ENCODE assay signal across 24 cellular contexts in the genomic region with DNA sequence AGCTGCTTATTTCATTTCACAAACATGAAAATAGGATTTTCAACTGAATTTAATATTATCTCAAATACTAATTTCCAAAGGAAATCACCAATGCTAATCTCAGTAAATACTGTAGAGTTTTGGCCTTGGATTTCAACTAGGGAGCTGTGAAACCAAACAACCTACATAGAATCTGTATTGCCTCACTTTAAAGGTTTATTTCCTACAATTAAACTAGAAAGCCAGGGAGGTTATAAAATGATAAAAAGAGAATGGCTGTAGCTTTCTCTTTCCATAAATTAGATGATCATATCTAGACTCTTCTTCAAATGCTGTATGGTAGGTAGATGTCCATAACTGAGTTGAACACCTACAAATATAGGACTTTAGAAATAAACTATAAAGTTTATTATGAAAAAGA.
"Had no signal": no experiment of that assay in that cellular context is flagged by ENCODE, and none has a peak within 500 bp of the region (broad histone marks: within the 10 kb centered on the region; RNA-seq: fewer than 3 reads in every experiment).

No MANE protein-coding gene starts in this region.

- H3K9me3 ChIP-seq: gastroesophageal sphincter, heart left ventricle, left lung, lower lobe of right lung had no signal

- ATAC-seq: foreskin keratinocyte; gastroesophageal sphincter; heart left ventricle; left lung; left ventricle myocardium superior; lower lobe of right lung; naive thymus-derived CD8-positive, alpha-beta T cell had no signal

- DNase-seq: dermis blood vessel endothelial cell; dorsolateral prefrontal cortex; effector CD4-positive, alpha-beta T cell; effector memory CD4-positive, alpha-beta T cell; foreskin keratinocyte; heart left ventricle; hypothalamus; immature natural killer cell; islet precursor cell; kidney; kidney glomerular epithelial cell; left lung; left ventricle myocardium superior; lower lobe of right lung; mesenchymal stem cell; midbrain; naive B cell; naive thymus-derived CD8-positive, alpha-beta T cell had no signal

- H3K4me1 ChIP-seq: esophagus muscularis mucosa, foreskin keratinocyte, gastroesophageal sphincter, heart left ventricle, left lung, lower lobe of right lung had no signal

- H2AFZ ChIP-seq: hepatocyte had no signal

- H3K4me3 Mint-ChIP-seq: immature natural killer cell; naive B cell; naive thymus-derived CD8-positive, alpha-beta T cell had no signal

- H3K4me2 ChIP-seq: hepatocyte had no signal

- H3K27ac Mint-ChIP-seq: immature natural killer cell, naive B cell had no signal

- H3K27me3 Mint-ChIP-seq: naive B cell; naive thymus-derived CD8-positive, alpha-beta T cell had no signal

- H3K4me3 ChIP-seq: coronary artery, dorsolateral prefrontal cortex, esophagus muscularis mucosa, gastroesophageal sphincter, heart left ventricle, hepatocyte, left lung, lower lobe of right lung had no signal

- H3K79me2 ChIP-seq: hepatocyte had no signal

- H3K27ac ChIP-seq: coronary artery, dorsolateral prefrontal cortex, esophagus muscularis mucosa, foreskin keratinocyte, gastroesophageal sphincter, heart left ventricle, hepatocyte, left lung, lower lobe of right lung had no signal

- H3K36me3 ChIP-seq: esophagus muscularis mucosa, gastroesophageal sphincter, heart left ventricle, left lung, lower lobe of right lung had no signal

- FAIRE-seq: endothelial cell of umbilical vein, frontal cortex, kidney had no signal
